14 cellular contexts compared by ENCODE assay signal in genomic region chr1:105260018-105260417, GRCh38.
DNase-seq lines count a peak whose midpoint lies in the region; TF ChIP-seq lines count a peak whose summit lies in the region.
"Had no signal": no experiment of that assay in that cellular context is flagged by ENCODE, and none has a peak within 500 bp of the region (broad histone marks: within the 10 kb centered on the region; RNA-seq: fewer than 3 reads in every experiment).

No MANE protein-coding gene starts in this region.

- in situ Hi-C loops in GM13976 (cut with MboI; ENCODE audit: low sequenced_read_pairs, unreplicated experiment): no loop called here

- DNase-seq in COLO668 (lab: John Stamatoyannopoulos, UW; ENCODE audit: unreplicated experiment) (peak; percentile 14), DMS153 treated with DMSO at 0.1 percent for 48 hours (lab: John Stamatoyannopoulos, UW; ENCODE audit: unreplicated experiment) (peak; percentile 34), NCI-H1436 treated with DMSO at 0.1 percent for 48 hours (lab: John Stamatoyannopoulos, UW) (peak; percentile 32), NCI-H345 treated with DMSO at 0.1 percent for 48 hours (lab: John Stamatoyannopoulos, UW; ENCODE audit: unreplicated experiment) (peak; percentile 49), GM13976 (ENCODE audit: low spot score) (no peak), D341Med (ENCODE audit: low spot score) (no peak), midbrain (lab: John Stamatoyannopoulos, UW) (no peak)
- DNase-seq: DND-41, HFFc6, Karpas-422, MG63, NCI-H1694, NCI-H526 treated with DMSO at 0.1 percent for 48 hours, PC-9 had no signal

- no peak for TF ChIP-seq CTCF in GM13976 (IDR thresholded peaks at IDR 0.05; ENCODE audit: borderline replicate concordance, control extremely low read depth, extremely low read depth, insufficient read depth, missing control alignments)

Comparison
In these comparisons a context has a peak if more than half of its experiments do, and no peak if none do; other contexts are left out.
1. DNase-seq: peak in COLO668 (single experiment), DMS153 treated with DMSO at 0.1 percent for 48 hours (single experiment), NCI-H1436 treated with DMSO at 0.1 percent for 48 hours (single experiment) and NCI-H345 treated with DMSO at 0.1 percent for 48 hours (single experiment); none in GM13976 (single experiment), D341Med (single experiment) and midbrain (single experiment).